ENCODE assay signal across 9 cellular contexts in genomic region chr11:118441770-118442169, GRCh38. TPM values are rescaled to one million over a fixed set of nuclear protein-coding genes. Genes with fewer than 3 reads are reported as not detected.
DNase-seq lines count a peak whose midpoint lies in the region; ATAC-seq and TF ChIP-seq lines count a peak whose summit lies in the region.
"Had no signal": no experiment of that assay in that cellular context is flagged by ENCODE, and none has a peak within 500 bp of the region (broad histone marks: within the 10 kb centered on the region; RNA-seq: fewer than 3 reads in every experiment).

No MANE protein-coding gene starts in this region.

- no CpG with 5 or more reads among the region's 3 CpGs for WGBS in H9 (ENCODE audit: extremely low coverage, insufficient read length, low lambda C conversion rate)

- H3K4me1 Mint-ChIP-seq in CD8-positive, alpha-beta T cell (ENCODE audit: low read depth): peaks cover 80% of the 10 kb centered on the region
- H3K4me1 Mint-ChIP-seq in H9: peaks cover 52 to 65% of the 10 kb centered on the region in 2 experiments
- H3K4me1 Mint-ChIP-seq in activated naive CD8-positive, alpha-beta T cell treated with anti-CD3 and anti-CD28 coated beads for 36 hours: peaks cover 69% of the 10 kb centered on the region
- peaks cover 91 to 92% of the 10 kb centered on the region in 2 donors for H3K4me1 Mint-ChIP-seq in natural killer cell

- H3K56ac ChIP-seq in H9 (ENCODE audit: insufficient read length, low read depth, low read length): no peak overlapping the region

- peak overlapping the region; percentile 54 for H3K4me3 Mint-ChIP-seq in CD8-positive, alpha-beta T cell
- peak overlapping the region in 1 of 2 experiments; percentile 59; a peak in 3 of 5 replicates for H3K4me3 Mint-ChIP-seq in H9
- H3K4me3 Mint-ChIP-seq in activated naive CD8-positive, alpha-beta T cell treated with anti-CD3 and anti-CD28 coated beads for 36 hours: peak overlapping the region; percentile 0
- no peak overlapping the region for H3K4me3 Mint-ChIP-seq in natural killer cell

- H3K4ac ChIP-seq in H9 (ENCODE audit: low read depth, low read length): no peak overlapping the region

- H2BK20ac ChIP-seq in H9 (ENCODE audit: low read depth, low read length, poor library complexity, severe bottlenecking): no peak overlapping the region

- H4K91ac ChIP-seq in H9 (ENCODE audit: insufficient read length, low read depth, low read length): no peak overlapping the region

- H3K79me2 ChIP-seq in H9 (ENCODE audit: insufficient read depth, low read length): peaks cover 56% of the 10 kb centered on the region; the same call in 1 of the 2 replicates

- no peak overlapping the region for H3T11ph ChIP-seq in H9 (ENCODE audit: low read length)

- no peak overlapping the region for H2BK5ac ChIP-seq in H9 (ENCODE audit: insufficient read length, low read length)

- H4K8ac ChIP-seq in H9 (replicated peaks; ENCODE audit: insufficient read length, low read depth, low read length): no peak overlapping the region

- H3K14ac ChIP-seq in H9 (ENCODE audit: insufficient read depth, low read length): no peak overlapping the region

- H3K9ac ChIP-seq in H9 (ENCODE audit: extremely low read depth, insufficient read length, low read length): no peak overlapping the region

- no peak overlapping the region for H2BK15ac ChIP-seq in H9 (ENCODE audit: low read depth, low read length)

- no peaks in the 10 kb centered on the region for H3K36me3 ChIP-seq in CD8-positive, alpha-beta T cell (ENCODE audit: insufficient read depth, low read length)

- H2AK5ac ChIP-seq in H9 (ENCODE audit: insufficient read length, low read length): no peak overlapping the region

- no peak overlapping the region for H3K18ac ChIP-seq in H9 (ENCODE audit: insufficient read length, low read depth, low read length)

- intact Hi-C loops in CD8-positive, alpha-beta T cell (cut with DNase I, micrococcal nuclease): no loop called here
- intact Hi-C loops in natural killer cell (cut with micrococcal nuclease): no loop called here

- no peak for ATAC-seq in CD8-positive, alpha-beta T cell
- ATAC-seq in natural killer cell (no peak), omental fat pad (ENCODE audit: low FRiP score) (no peak)

- no peak overlapping the region for H2AFZ ChIP-seq in H9 (ENCODE audit: low read length)

- H3K36me3 Mint-ChIP-seq in CD8-positive, alpha-beta T cell: peaks cover 64% of the 10 kb centered on the region
- peaks cover 6 to 38% (median 8%) of the 10 kb centered on the region in 3 experiments; a peak in 6 of 7 replicates for H3K36me3 Mint-ChIP-seq in H9 (ENCODE audit: insufficient read depth in 1 of 3, low read depth in 3 of 3)
- H3K36me3 Mint-ChIP-seq in activated naive CD8-positive, alpha-beta T cell treated with anti-CD3 and anti-CD28 coated beads for 36 hours: peaks cover 32% of the 10 kb centered on the region
- H3K36me3 Mint-ChIP-seq in natural killer cell: no peaks in the 10 kb centered on the region

- no peak overlapping the region for H2BK120ac ChIP-seq in H9 (ENCODE audit: low read depth, low read length, poor library complexity, severe bottlenecking)

- H3K27me3 Mint-ChIP-seq in CD8-positive, alpha-beta T cell (ENCODE audit: low read depth): no peaks in the 10 kb centered on the region
- H3K27me3 Mint-ChIP-seq in H9 (ENCODE audit: low read depth) (no peaks in the 10 kb centered on the region), natural killer cell (ENCODE audit: low read depth in 2 of 2) (no peaks in the 10 kb centered on the region)
- no peaks in the 10 kb centered on the region for H3K27me3 Mint-ChIP-seq in activated naive CD8-positive, alpha-beta T cell treated with anti-CD3 and anti-CD28 coated beads for 36 hours

- no peak for TF ChIP-seq CTCF in CD8-positive, alpha-beta T cell (IDR thresholded peaks at IDR 0.05)
- TF ChIP-seq CTCF in H9 (conservative IDR thresholded peaks at IDR 0.05) (no peak), natural killer cell (IDR thresholded peaks at IDR 0.05) (no peak), omental fat pad (IDR thresholded peaks at IDR 0.05) (no peak)

- no peaks in the 10 kb centered on the region for H3K9me3 Mint-ChIP-seq in CD8-positive, alpha-beta T cell
- H3K9me3 Mint-ChIP-seq in H9 (no peaks in the 10 kb centered on the region), natural killer cell (no peaks in the 10 kb centered on the region)
- no peaks in the 10 kb centered on the region for H3K9me3 Mint-ChIP-seq in activated naive CD8-positive, alpha-beta T cell treated with anti-CD3 and anti-CD28 coated beads for 36 hours

- POLR2A ChIA-PET in CD8-positive, alpha-beta T cell (lab: Charles Lee): interaction anchor here (0.7 kb wide), 1 partner anchor 22 kb away, joined by 3 read pairs; no protein-coding TSS in a partner anchor

- H3K4me1 ChIP-seq in CD8-positive, alpha-beta T cell (ENCODE audit: insufficient read depth, low read length): peaks cover 61% of the 10 kb centered on the region
- H3K4me1 ChIP-seq in H9 (ENCODE audit: insufficient read depth, low read length): 0 out of 2 replicates have a peak, but pooled peaks cover 4% of the 10 kb centered on the region

- CTCF ChIA-PET in CD8-positive, alpha-beta T cell (lab: Charles Lee): no interaction called here

- H3K27ac ChIP-seq in CD8-positive, alpha-beta T cell (ENCODE audit: low read depth, low read length): no peak overlapping the region
- no peak overlapping the region for H3K27ac ChIP-seq in H9 (ENCODE audit: insufficient read length, low read depth, low read length)

- H3K79me1 ChIP-seq in H9 (ENCODE audit: insufficient read depth, low read depth, low read length, poor library complexity, severe bottlenecking): peaks cover 10% of the 10 kb centered on the region

- H3K4me3 ChIP-seq in CD8-positive, alpha-beta T cell (ENCODE audit: low read depth, low read length): no peak overlapping the region

- no peak overlapping the region for H4K5ac ChIP-seq in H9 (ENCODE audit: insufficient read length, low read depth, low read length)

- H3K27me3 ChIP-seq in CD8-positive, alpha-beta T cell (ENCODE audit: insufficient read depth, low read length): no peaks in the 10 kb centered on the region
- H3K27me3 ChIP-seq in H9 (ENCODE audit: insufficient read depth, low read length): no peaks in the 10 kb centered on the region

- peaks cover 15% of the 10 kb centered on the region for H3K23me2 ChIP-seq in H9 (ENCODE audit: insufficient read length, low read depth, low read length, poor library complexity, severe bottlenecking)

- no peak overlapping the region for H3K23ac ChIP-seq in H9 (ENCODE audit: insufficient read length, low read depth, low read length)

- H3K27ac Mint-ChIP-seq in CD8-positive, alpha-beta T cell: peak overlapping the region; percentile 77
- H3K27ac Mint-ChIP-seq in H9 (peak overlapping the region; percentile 9 to 65 (median 37); a peak in 4 of 7 replicates), natural killer cell (peak overlapping the region; percentile 56 to 98)
- H3K27ac Mint-ChIP-seq in activated naive CD8-positive, alpha-beta T cell treated with anti-CD3 and anti-CD28 coated beads for 36 hours: peak overlapping the region; percentile 4

- no peaks in the 10 kb centered on the region for H3K9me3 ChIP-seq in CD8-positive, alpha-beta T cell (ENCODE audit: low read length)
- no peaks in the 10 kb centered on the region for H3K9me3 ChIP-seq in H9 (ENCODE audit: control insufficient read depth, low read depth, low read length)

- no peaks in the 10 kb centered on the region for H4K20me1 ChIP-seq in H9 (ENCODE audit: control insufficient read depth, insufficient read depth, insufficient read length)

- H3K4me2 ChIP-seq in H9 (ENCODE audit: insufficient read depth, insufficient read length, low read length): no peak overlapping the region

- DNase-seq in CD8-positive, alpha-beta T cell: no peak
- DNase-seq in H9 (no peak), natural killer cell (no peak), omental fat pad (ENCODE audit: low spot score) (no peak), AG08395 (ENCODE audit: low spot score) (no peak), NCI-H1092 (lab: John Stamatoyannopoulos, UW) (no peak)
- no peak for DNase-seq in activated naive CD8-positive, alpha-beta T cell treated with anti-CD3 and anti-CD28 coated beads for 36 hours
- DNase-seq: NCI-H1436 treated with DMSO at 0.1 percent for 48 hours; NK-92 treated with Interleukin-12 subunit alpha and Interleukin-12 subunit beta, amount 100 ng/mL, for 24 hours had no signal

- no peak overlapping the region for H2BK12ac ChIP-seq in H9 (ENCODE audit: insufficient read length, low read depth, low read length)

RNA-seq across cellular contexts. Expression of gene KMT2A, which starts 5.5 kb away (rescaled TPM):
- 100 to 1,000 TPM; 127 to 136 TPM for total RNA-seq in CD8-positive, alpha-beta T cell
- total RNA-seq in H9 (2021): 51.7 and 62.0 TPM in 2 replicates
- total RNA-seq in activated naive CD8-positive, alpha-beta T cell treated with anti-CD3 and anti-CD28 coated beads for 36 hours: 10 to 100 TPM; 55.8 to 58.9 TPM
- total RNA-seq in natural killer cell: 100 to 1,000 TPM; 146 to 176 (median 157) TPM
- 10 to 100 TPM; 39.3 to 84.8 (median 51.9) TPM for total RNA-seq in omental fat pad

RNA-seq across cellular contexts. Expression of gene ATP5MG, which starts 40.4 kb away (rescaled TPM):
- 100 to 1,000 TPM; 148 to 160 TPM for total RNA-seq in CD8-positive, alpha-beta T cell
- 253 and 254 TPM in 2 replicates for total RNA-seq in H9 (2021)
- total RNA-seq in activated naive CD8-positive, alpha-beta T cell treated with anti-CD3 and anti-CD28 coated beads for 36 hours: 100 to 1,000 TPM; 246 to 264 TPM
- 100 to 1,000 TPM in 2 of 3 donors, 10 to 100 TPM in 1; 90.3 to 135 (median 107) TPM for total RNA-seq in natural killer cell
- 10 to 100 TPM; 38.1 to 57.1 (median 51.9) TPM for total RNA-seq in omental fat pad

Comparison
In these comparisons a context has a peak if more than half of its experiments do, and no peak if none do; other contexts are left out.
1. H3K27ac Mint-ChIP-seq: peak in every context shown above with its lines; median percentile 77 in CD8-positive, alpha-beta T cell; 77 in natural killer cell; 37 in H9; 4 in activated naive CD8-positive, alpha-beta T cell treated with anti-CD3 and anti-CD28 coated beads for 36 hours.